ENCODE assay signal across 8 cellular contexts in the genomic region with DNA sequence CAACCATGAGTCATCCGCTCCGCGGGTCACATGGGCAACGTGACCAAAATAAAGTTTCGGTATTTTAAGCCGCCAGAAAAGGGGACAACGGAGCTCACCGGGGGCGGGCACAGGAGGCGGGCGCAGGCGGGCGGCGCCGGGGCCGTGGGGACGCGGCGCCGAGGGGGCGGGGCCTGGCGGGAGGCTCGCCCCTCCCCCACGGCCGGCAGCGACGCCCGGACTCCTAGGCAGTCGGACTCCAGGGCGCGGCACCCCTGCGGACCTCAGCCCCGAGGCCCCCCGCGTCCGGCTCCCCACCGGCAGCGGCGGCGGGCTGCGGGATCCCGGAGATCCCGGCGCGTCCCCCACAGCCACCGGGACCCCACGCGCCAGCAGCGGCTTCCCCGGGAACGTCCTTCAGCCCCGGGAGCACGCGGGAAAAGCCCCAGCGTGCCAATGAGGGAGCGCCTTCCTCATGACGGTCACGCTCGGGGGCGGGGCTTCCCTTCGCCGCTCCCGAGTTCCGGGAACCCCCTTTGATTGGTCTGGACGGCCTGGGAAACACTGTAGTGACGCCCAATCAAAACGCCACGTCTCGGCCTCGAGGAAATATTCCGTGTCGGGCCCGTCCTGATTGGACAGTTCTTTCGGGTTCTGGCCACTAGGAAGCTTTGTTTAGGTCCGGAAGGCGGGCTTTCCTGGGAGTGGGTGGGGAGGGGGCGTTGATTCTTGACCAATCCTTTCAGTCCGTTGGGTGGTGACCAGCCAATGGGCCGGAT. TPM values are rescaled to one million over a fixed set of nuclear protein-coding genes. Genes with fewer than 3 reads are reported as not detected.
A peak's percentile ranks its signal among the peaks of the same experiment; 100 is the strongest.
DNase-seq lines count a peak whose midpoint lies in the region; ATAC-seq and TF ChIP-seq lines count a peak whose summit lies in the region.

No MANE protein-coding gene starts in this region.

- H3K27ac ChIP-seq in ascending aorta (peak overlapping the region; percentile 99 to 100), right atrium auricular region (peak overlapping the region; percentile 97 to 100), prostate gland (peak overlapping the region; percentile 98 to 99), urinary bladder (ENCODE audit: low read depth) (peak overlapping the region; percentile 100)

- peaks cover 10% of the 10 kb centered on the region for H3K27me3 Mint-ChIP-seq in T-helper 2 cell treated with Interferon-gamma antibody and Interleukin-4, amounts not matched to agents 5 μg/mL and 100 μg/mL, for 36 hours (ENCODE audit: low read depth)

- no peaks in the 10 kb centered on the region for H3K9me3 ChIP-seq in ascending aorta
- H3K9me3 ChIP-seq in right atrium auricular region: no peaks in the 10 kb centered on the region
- no peaks in the 10 kb centered on the region for H3K9me3 ChIP-seq in prostate gland

- peak; percentile 97 for DNase-seq in NCI-H187 treated with DMSO at 0.1 percent for 48 hours (lab: John Stamatoyannopoulos, UW)
- peak; percentile 94 for DNase-seq in T-helper 2 cell treated with Interferon-gamma antibody and Interleukin-4, amounts not matched to agents 5 μg/mL and 100 μg/mL, for 36 hours (ENCODE audit: low spot score)
- DNase-seq in ascending aorta (ENCODE audit: low spot score in 2 of 2): peak; percentile 100
- peak; percentile 100 for DNase-seq in right atrium auricular region (ENCODE audit: low spot score)
- peak; percentile 100 for DNase-seq in prostate gland (ENCODE audit: low spot score)

- H3K9me3 Mint-ChIP-seq in T-helper 2 cell treated with Interferon-gamma antibody and Interleukin-4, amounts not matched to agents 5 μg/mL and 100 μg/mL, for 36 hours: no peaks in the 10 kb centered on the region

- H3K36me3 ChIP-seq in ascending aorta (no peaks in the 10 kb centered on the region), right atrium auricular region (no peaks in the 10 kb centered on the region), prostate gland (no peaks in the 10 kb centered on the region), urinary bladder (ENCODE audit: insufficient read depth) (no peaks in the 10 kb centered on the region)

- intact Hi-C loops in ascending aorta (cut with DNase I): loop anchor here (1.0 to 5.0 kb wide), 6 partner anchors 41 to 182 kb away; a partner anchor contains a TSS
- intact Hi-C loops in prostate gland (cut with DNase I): loop anchor here (5.0 kb wide), 1 partner anchor 42 kb away; no protein-coding TSS in a partner anchor

- peak overlapping the region; percentile 89 to 98 for H3K4me3 ChIP-seq in ascending aorta
- peak overlapping the region; percentile 83 to 92 for H3K4me3 ChIP-seq in right atrium auricular region
- H3K4me3 ChIP-seq in prostate gland: peak overlapping the region; percentile 67 to 87
- peak overlapping the region; percentile 96 for H3K4me3 ChIP-seq in urinary bladder (ENCODE audit: low read depth, low read length)

- H3K27me3 ChIP-seq in ascending aorta: no peaks in the 10 kb centered on the region
- H3K27me3 ChIP-seq in right atrium auricular region: no peaks in the 10 kb centered on the region
- no peaks in the 10 kb centered on the region for H3K27me3 ChIP-seq in prostate gland (replicated peaks; ENCODE audit: insufficient read depth)

- 0% methylated on average over 36 of the region's 79 CpGs for WGBS in prostate gland
- WGBS in urinary bladder: under 1% methylated on average over 78 of the region's 79 CpGs

- peak overlapping the region; percentile 89 for H3K27ac Mint-ChIP-seq in T-helper 2 cell treated with Interferon-gamma antibody and Interleukin-4, amounts not matched to agents 5 μg/mL and 100 μg/mL, for 36 hours

- peak; percentile 74 for TF ChIP-seq POLR2A in GM18505 (IDR thresholded peaks at IDR 0.05; ENCODE audit: borderline replicate concordance, extremely low read depth, insufficient read depth, insufficient read length)
- TF ChIP-seq POLR2A in prostate gland (IDR thresholded peaks at IDR 0.05): peak; percentile 90

- peak overlapping the region; percentile 84 for H3K4me3 Mint-ChIP-seq in T-helper 2 cell treated with Interferon-gamma antibody and Interleukin-4, amounts not matched to agents 5 μg/mL and 100 μg/mL, for 36 hours

- ATAC-seq in GM18505 (IDR thresholded peaks at IDR 0.05; ENCODE audit: unreplicated experiment) (peak; percentile 66), HG02970 (IDR thresholded peaks at IDR 0.05; ENCODE audit: low FRiP score, unreplicated experiment) (peak; percentile 76)

- H3K4me1 Mint-ChIP-seq in T-helper 2 cell treated with Interferon-gamma antibody and Interleukin-4, amounts not matched to agents 5 μg/mL and 100 μg/mL, for 36 hours (ENCODE audit: low read depth): peaks cover 32% of the 10 kb centered on the region

- no peak for TF ChIP-seq CTCF in ascending aorta (IDR thresholded peaks at IDR 0.05)
- no peak for TF ChIP-seq CTCF in right atrium auricular region (IDR thresholded peaks at IDR 0.05)
- peak in 1 of 4 experiments; percentile 4 for TF ChIP-seq CTCF in prostate gland (IDR thresholded peaks at IDR 0.05)

- peaks cover 4 to 21% of the 10 kb centered on the region in 2 donors for H3K4me1 ChIP-seq in ascending aorta
- H3K4me1 ChIP-seq in right atrium auricular region: peaks cover 0 to 34% of the 10 kb centered on the region in 2 donors
- peaks cover 5% of the 10 kb centered on the region for H3K4me1 ChIP-seq in prostate gland (replicated peaks)
- H3K4me1 ChIP-seq in urinary bladder (ENCODE audit: insufficient read depth): no peaks in the 10 kb centered on the region

- peaks cover 2% of the 10 kb centered on the region for H3K36me3 Mint-ChIP-seq in T-helper 2 cell treated with Interferon-gamma antibody and Interleukin-4, amounts not matched to agents 5 μg/mL and 100 μg/mL, for 36 hours (ENCODE audit: low read depth)

RNA-seq across cellular contexts. Expression of a gene that starts 0.5 kb away (rescaled TPM):
- total RNA-seq in ascending aorta: 53.3 TPM
- 100 to 1,000 TPM; 132 to 190 TPM for total RNA-seq in right atrium auricular region
- total RNA-seq in prostate gland: 100 to 1,000 TPM; 100 to 102 TPM
- 53.3 TPM for total RNA-seq in urinary bladder
- polyA plus RNA-seq in urinary bladder: 115 TPM

Comparison
In these comparisons a context has a peak if more than half of its experiments do, and no peak if none do; other contexts are left out.
1. Peak in every context shown above with its lines: DNase-seq, ATAC-seq, H3K4me3 ChIP-seq and H3K27ac ChIP-seq.